ENCODE assay signal across 18 cellular contexts in the genomic region with DNA sequence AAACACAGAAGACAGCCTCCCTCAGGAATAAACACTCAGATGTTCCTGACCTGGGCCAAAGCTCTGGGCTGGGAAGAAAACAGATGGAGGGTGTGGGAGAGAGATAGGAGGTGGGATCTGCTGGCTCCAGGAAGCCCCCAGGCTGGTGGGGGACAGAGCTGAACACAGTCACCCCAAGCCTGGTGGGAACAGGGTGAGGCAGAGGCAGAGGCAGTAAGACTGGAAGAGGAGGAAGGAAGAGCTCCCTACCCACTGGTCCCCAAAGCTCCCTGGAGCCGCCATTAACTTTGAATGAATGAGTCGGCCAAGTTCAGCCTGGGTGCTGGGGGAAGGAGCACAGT. TPM values are rescaled to one million over a fixed set of nuclear protein-coding genes. Genes with fewer than 3 reads are reported as not detected.
DNase-seq lines count a peak whose midpoint lies in the region; ATAC-seq and TF ChIP-seq lines count a peak whose summit lies in the region.
"Had no signal": no experiment of that assay in that cellular context is flagged by ENCODE, and none has a peak within 500 bp of the region (broad histone marks: within the 10 kb centered on the region; RNA-seq: fewer than 3 reads in every experiment).

No MANE protein-coding gene starts in this region.

- no peaks in the 10 kb centered on the region for H3K36me3 Mint-ChIP-seq in activated naive CD4-positive, alpha-beta T cell treated with anti-CD3 and anti-CD28 coated beads, Interleukin-2, amount 10 ng/mL, durations not matched to agents 7 days and 5 days
- H3K36me3 Mint-ChIP-seq in brain: peaks cover 5% of the 10 kb centered on the region
- peaks cover 3% of the 10 kb centered on the region for H3K36me3 Mint-ChIP-seq in mesothelial cell of epicardium
- H3K36me3 Mint-ChIP-seq in CD4-positive, alpha-beta T cell (ENCODE audit: low read depth): no peaks in the 10 kb centered on the region

- peaks cover 85% of the 10 kb centered on the region for H3K27me3 Mint-ChIP-seq in activated naive CD4-positive, alpha-beta T cell treated with anti-CD3 and anti-CD28 coated beads, Interleukin-2, amount 10 ng/mL, durations not matched to agents 7 days and 5 days
- no peaks in the 10 kb centered on the region for H3K27me3 Mint-ChIP-seq in brain
- peaks cover 55% of the 10 kb centered on the region for H3K27me3 Mint-ChIP-seq in mesothelial cell of epicardium (ENCODE audit: low read depth)
- H3K27me3 Mint-ChIP-seq in CD4-positive, alpha-beta T cell: peaks cover 57% of the 10 kb centered on the region

- no peak for TF ChIP-seq CTCF in brain (conservative IDR thresholded peaks at IDR 0.05)
- no peak for TF ChIP-seq CTCF in mesothelial cell of epicardium (IDR thresholded peaks at IDR 0.05; ENCODE audit: unreplicated experiment)
- no peak for TF ChIP-seq CTCF in CD4-positive, alpha-beta T cell (IDR thresholded peaks at IDR 0.05)

- intact Hi-C loops in CD4-positive, alpha-beta T cell (cut with DNase I, micrococcal nuclease): no loop called here

- H3K9me3 Mint-ChIP-seq in activated naive CD4-positive, alpha-beta T cell treated with anti-CD3 and anti-CD28 coated beads, Interleukin-2, amount 10 ng/mL, durations not matched to agents 7 days and 5 days: no peaks in the 10 kb centered on the region
- no peaks in the 10 kb centered on the region for H3K9me3 Mint-ChIP-seq in brain
- H3K9me3 Mint-ChIP-seq in mesothelial cell of epicardium: no peaks in the 10 kb centered on the region
- H3K9me3 Mint-ChIP-seq in CD4-positive, alpha-beta T cell: no peaks in the 10 kb centered on the region

- H3K9me3 ChIP-seq in CD4-positive, alpha-beta T cell (ENCODE audit: control insufficient read depth, low read length): no peaks in the 10 kb centered on the region
- H3K9me3 ChIP-seq: MG63 had no signal

- no peak overlapping the region for H3K4me3 Mint-ChIP-seq in activated naive CD4-positive, alpha-beta T cell treated with anti-CD3 and anti-CD28 coated beads, Interleukin-2, amount 10 ng/mL, durations not matched to agents 7 days and 5 days
- H3K4me3 Mint-ChIP-seq in brain (peak overlapping the region; percentile 86 to 88 (median 87)), mesothelial cell of epicardium (peak overlapping the region; percentile 77)
- H3K4me3 Mint-ChIP-seq in CD4-positive, alpha-beta T cell: no peak overlapping the region

- H3K4me1 Mint-ChIP-seq in activated naive CD4-positive, alpha-beta T cell treated with anti-CD3 and anti-CD28 coated beads, Interleukin-2, amount 10 ng/mL, durations not matched to agents 7 days and 5 days: peaks cover 4% of the 10 kb centered on the region
- peaks cover 31% of the 10 kb centered on the region for H3K4me1 Mint-ChIP-seq in brain
- H3K4me1 Mint-ChIP-seq in mesothelial cell of epicardium: peaks cover 11% of the 10 kb centered on the region
- peaks cover 9% of the 10 kb centered on the region for H3K4me1 Mint-ChIP-seq in CD4-positive, alpha-beta T cell (ENCODE audit: low read depth)

- peaks cover 30% of the 10 kb centered on the region for H3K27me3 ChIP-seq in CD4-positive, alpha-beta T cell (ENCODE audit: control insufficient read depth, insufficient read depth, low read length)

- POLR2A ChIA-PET in CD4-positive, alpha-beta T cell (lab: Charles Lee): no interaction called here

- no peak for DNase-seq in activated naive CD4-positive, alpha-beta T cell treated with anti-CD3 and anti-CD28 coated beads, Interleukin-2, amount 10 ng/mL, durations not matched to agents 7 days and 5 days
- DNase-seq in activated naive CD4-positive, alpha-beta T cell treated with Interleukin-2 at 50 U/mL for 16 hours: no peak
- DNase-seq in mesothelial cell of epicardium (ENCODE audit: low spot score in 2 of 2, unreplicated experiment in 2 of 2) (no peak), T-helper 9 cell (no peak)
- no peak for DNase-seq in CD4-positive, alpha-beta T cell
- DNase-seq: HCEC 1CT, Karpas-422, MG63, NCI-H1092, NCI-H146, NCI-H2081 treated with DMSO at 0.1 percent for 48 hours, NCI-H510A treated with DMSO at 0.1 percent for 48 hours had no signal

- no peak overlapping the region for H3K27ac ChIP-seq in CD4-positive, alpha-beta T cell (ENCODE audit: low read depth, low read length)
- H3K27ac ChIP-seq: 22Rv1, C4-2B had no signal

- CTCF ChIA-PET in activated naive CD4-positive, alpha-beta T cell treated with anti-CD3 and anti-CD28 coated beads, Interleukin-2, amount 10 ng/mL, durations not matched to agents 7 days and 5 days (lab: Charles Lee): interaction anchor here (0.9 kb wide), 1 partner anchor 28 kb away, joined by 3 read pairs; no protein-coding TSS in a partner anchor
- CTCF ChIA-PET in CD4-positive, alpha-beta T cell (lab: Charles Lee): no interaction called here

- H3K27ac Mint-ChIP-seq in activated naive CD4-positive, alpha-beta T cell treated with anti-CD3 and anti-CD28 coated beads, Interleukin-2, amount 10 ng/mL, durations not matched to agents 7 days and 5 days: peak overlapping the region; percentile 25
- peak overlapping the region in 3 of 5 experiments; percentile 13 to 83 (median 48) for H3K27ac Mint-ChIP-seq in brain
- no peak overlapping the region for H3K27ac Mint-ChIP-seq in mesothelial cell of epicardium
- no peak overlapping the region for H3K27ac Mint-ChIP-seq in CD4-positive, alpha-beta T cell

- ATAC-seq in CD4-positive, alpha-beta T cell (ENCODE audit: poor library complexity): no peak
- ATAC-seq in HG02884 (IDR thresholded peaks at IDR 0.05; ENCODE audit: unreplicated experiment): no peak
- no peak for ATAC-seq in activated CD4-positive, CD25-positive, alpha-beta regulatory T cell treated with anti-CD3 and anti-CD28 coated beads, Interleukin-2, amount 50 U/mL, for 24 hours

RNA-seq across cellular contexts. Expression of a gene that starts 0.8 kb away (rescaled TPM):
- 25.3 TPM for polyA plus RNA-seq in brain (ENCODE audit: insufficient read depth, low read depth, low replicate concordance)
- total RNA-seq in mesothelial cell of epicardium: 16.8 to 20.3 TPM (median 19.7 TPM) in 3 replicates
- total RNA-seq in CD4-positive, alpha-beta T cell: not detected
- polyA plus RNA-seq: HepG2 had no signal

RNA-seq across cellular contexts. Expression of a gene that starts 33.3 kb away (rescaled TPM):
- polyA plus RNA-seq in brain (ENCODE audit: insufficient read depth, low read depth, low replicate concordance): 156 TPM
- total RNA-seq in mesothelial cell of epicardium: 70.4 to 73.1 TPM (median 72.6 TPM) in 3 replicates
- total RNA-seq in CD4-positive, alpha-beta T cell: 10 to 100 TPM; 26.9 to 28.1 TPM

RNA-seq across cellular contexts. Expression of a gene that starts 41.9 kb away (rescaled TPM):
- polyA plus RNA-seq in brain (ENCODE audit: insufficient read depth, low read depth, low replicate concordance): 36.6 TPM
- total RNA-seq in mesothelial cell of epicardium: 2.9 to 4.0 TPM (median 2.9 TPM) in 3 replicates
- total RNA-seq in CD4-positive, alpha-beta T cell: 100 to 1,000 TPM; 325 to 341 TPM

Comparison
In these comparisons a context has a peak if more than half of its experiments do, and no peak if none do; other contexts are left out.
1. H3K27ac Mint-ChIP-seq: peak in activated naive CD4-positive, alpha-beta T cell treated with anti-CD3 and anti-CD28 coated beads, Interleukin-2, amount 10 ng/mL, durations not matched to agents 7 days and 5 days (single experiment) and brain (3 of 5); none in mesothelial cell of epicardium (single experiment) and CD4-positive, alpha-beta T cell (single experiment).
2. H3K4me3 Mint-ChIP-seq: peak in brain (5 of 5) and mesothelial cell of epicardium (single experiment); none in activated naive CD4-positive, alpha-beta T cell treated with anti-CD3 and anti-CD28 coated beads, Interleukin-2, amount 10 ng/mL, durations not matched to agents 7 days and 5 days (single experiment) and CD4-positive, alpha-beta T cell (single experiment).
3. RNA of a gene that starts 0.8 kb away (total RNA-seq): 16.8 to 20.3 TPM in mesothelial cell of epicardium; not detected in CD4-positive, alpha-beta T cell; every median in the first group is over 10 times any median in the second.
4. RNA of a gene that starts 41.9 kb away (total RNA-seq): 325 to 341 TPM in CD4-positive, alpha-beta T cell; 2.9 to 4.0 TPM in mesothelial cell of epicardium; every median in the first group is over 10 times any median in the second.